ENCODE assay signal across 1 cellular context in the genomic region with DNA sequence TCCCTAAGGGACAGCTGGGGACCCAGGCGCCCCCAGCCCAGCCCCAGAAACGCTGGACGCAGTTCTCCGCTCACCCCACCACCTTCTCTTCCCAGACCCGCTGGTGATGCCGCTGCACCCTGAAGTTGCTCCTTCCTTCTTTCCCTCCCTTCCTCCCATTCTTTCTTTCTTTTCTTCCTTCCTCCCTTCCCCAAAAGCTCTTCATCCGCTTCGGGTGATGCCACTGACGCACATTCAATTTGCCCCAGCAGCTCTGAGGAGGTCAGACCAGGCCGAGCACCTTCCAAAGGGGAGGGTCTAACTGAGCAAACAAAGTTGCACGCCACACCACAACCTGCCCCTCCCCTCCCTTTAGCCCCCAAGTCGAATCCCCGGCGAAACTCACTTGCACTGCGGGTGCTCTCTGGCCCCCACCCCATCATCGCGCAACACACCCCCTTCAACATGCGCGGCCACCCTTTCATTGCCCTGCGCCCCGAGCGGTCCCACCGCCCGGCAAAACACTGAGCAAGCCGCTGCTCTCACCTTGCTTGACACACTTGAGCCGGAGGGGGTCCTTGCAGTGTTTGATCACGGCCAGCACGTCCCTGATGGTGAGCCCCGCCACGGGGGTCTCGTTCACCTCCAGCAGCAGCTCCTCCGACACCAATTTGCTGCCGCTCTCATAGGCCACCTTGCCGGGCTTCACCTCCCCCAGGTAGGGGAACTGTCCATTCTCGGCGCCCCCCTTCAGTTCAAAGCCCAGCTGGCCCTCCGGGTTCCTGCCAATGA.
A peak's percentile ranks its signal among the peaks of the same experiment; 100 is the strongest.
TF ChIP-seq lines count a peak whose summit lies in the region.

No MANE protein-coding gene starts in this region.

TF ChIP-seq in HepG2, 621 proteins besides CTCF, POLR2A, EP300 and RAD21 (continued from another document and continues in another):
- TF ChIP-seq, protein P1, sequence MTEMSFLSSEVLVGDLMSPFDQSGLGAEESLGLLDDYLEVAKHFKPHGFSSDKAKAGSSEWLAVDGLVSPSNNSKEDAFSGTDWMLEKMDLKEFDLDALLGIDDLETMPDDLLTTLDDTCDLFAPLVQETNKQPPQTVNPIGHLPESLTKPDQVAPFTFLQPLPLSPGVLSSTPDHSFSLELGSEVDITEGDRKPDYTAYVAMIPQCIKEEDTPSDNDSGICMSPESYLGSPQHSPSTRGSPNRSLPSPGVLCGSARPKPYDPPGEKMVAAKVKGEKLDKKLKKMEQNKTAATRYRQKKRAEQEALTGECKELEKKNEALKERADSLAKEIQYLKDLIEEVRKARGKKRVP (CRISPR knock-in tag; IDR thresholded peaks at IDR 0.05), result 0 out of 4 replicates have a peak, but pooled peaks of 1 of the 2 experiments have one; percentile 38
- peak; percentile 80; the same call in 1 of the 2 replicates for TF ChIP-seq EEA1 (CRISPR knock-in tag; IDR thresholded peaks at IDR 0.05; ENCODE audit: borderline replicate concordance)
- TF ChIP-seq, protein P2, sequence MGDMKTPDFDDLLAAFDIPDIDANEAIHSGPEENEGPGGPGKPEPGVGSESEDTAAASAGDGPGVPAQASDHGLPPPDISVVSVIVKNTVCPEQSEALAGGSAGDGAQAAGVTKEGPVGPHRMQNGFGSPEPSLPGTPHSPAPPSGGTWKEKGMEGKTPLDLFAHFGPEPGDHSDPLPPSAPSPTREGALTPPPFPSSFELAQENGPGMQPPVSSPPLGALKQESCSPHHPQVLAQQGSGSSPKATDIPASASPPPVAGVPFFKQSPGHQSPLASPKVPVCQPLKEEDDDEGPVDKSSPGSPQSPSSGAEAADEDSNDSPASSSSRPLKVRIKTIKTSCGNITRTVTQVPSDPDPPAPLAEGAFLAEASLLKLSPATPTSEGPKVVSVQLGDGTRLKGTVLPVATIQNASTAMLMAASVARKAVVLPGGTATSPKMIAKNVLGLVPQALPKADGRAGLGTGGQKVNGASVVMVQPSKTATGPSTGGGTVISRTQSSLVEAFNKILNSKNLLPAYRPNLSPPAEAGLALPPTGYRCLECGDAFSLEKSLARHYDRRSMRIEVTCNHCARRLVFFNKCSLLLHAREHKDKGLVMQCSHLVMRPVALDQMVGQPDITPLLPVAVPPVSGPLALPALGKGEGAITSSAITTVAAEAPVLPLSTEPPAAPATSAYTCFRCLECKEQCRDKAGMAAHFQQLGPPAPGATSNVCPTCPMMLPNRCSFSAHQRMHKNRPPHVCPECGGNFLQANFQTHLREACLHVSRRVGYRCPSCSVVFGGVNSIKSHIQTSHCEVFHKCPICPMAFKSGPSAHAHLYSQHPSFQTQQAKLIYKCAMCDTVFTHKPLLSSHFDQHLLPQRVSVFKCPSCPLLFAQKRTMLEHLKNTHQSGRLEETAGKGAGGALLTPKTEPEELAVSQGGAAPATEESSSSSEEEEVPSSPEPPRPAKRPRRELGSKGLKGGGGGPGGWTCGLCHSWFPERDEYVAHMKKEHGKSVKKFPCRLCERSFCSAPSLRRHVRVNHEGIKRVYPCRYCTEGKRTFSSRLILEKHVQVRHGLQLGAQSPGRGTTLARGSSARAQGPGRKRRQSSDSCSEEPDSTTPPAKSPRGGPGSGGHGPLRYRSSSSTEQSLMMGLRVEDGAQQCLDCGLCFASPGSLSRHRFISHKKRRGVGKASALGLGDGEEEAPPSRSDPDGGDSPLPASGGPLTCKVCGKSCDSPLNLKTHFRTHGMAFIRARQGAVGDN (CRISPR knock-in tag; IDR thresholded peaks at IDR 0.05), result peak; percentile 69
- 0 out of 2 replicates have a peak, but pooled peaks have one; percentile 27 for TF ChIP-seq GLI4 (CRISPR knock-in tag; IDR thresholded peaks at IDR 0.05; ENCODE audit: borderline replicate concordance)
- TF ChIP-seq NR2F2 (IDR thresholded peaks at IDR 0.05; ENCODE audit: borderline replicate concordance, low read depth), result 0 out of 2 replicates have a peak, but pooled peaks have one; percentile 8
- no peak for TF ChIP-seq ZNF777 (CRISPR knock-in tag; IDR thresholded peaks at IDR 0.05)
- TF ChIP-seq ZNF335 (CRISPR knock-in tag; IDR thresholded peaks at IDR 0.05), result no peak
- TF ChIP-seq ZSCAN12 (CRISPR knock-in tag; IDR thresholded peaks at IDR 0.05), result no peak
- TF ChIP-seq ZNF75D (CRISPR knock-in tag; IDR thresholded peaks at IDR 0.05; ENCODE audit: borderline replicate concordance), result no peak
- TF ChIP-seq, protein P3, sequence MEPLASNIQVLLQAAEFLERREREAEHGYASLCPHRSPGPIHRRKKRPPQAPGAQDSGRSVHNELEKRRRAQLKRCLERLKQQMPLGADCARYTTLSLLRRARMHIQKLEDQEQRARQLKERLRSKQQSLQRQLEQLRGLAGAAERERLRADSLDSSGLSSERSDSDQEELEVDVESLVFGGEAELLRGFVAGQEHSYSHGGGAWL (CRISPR knock-in tag; IDR thresholded peaks at IDR 0.05), result no peak
- TF ChIP-seq, protein P4, sequence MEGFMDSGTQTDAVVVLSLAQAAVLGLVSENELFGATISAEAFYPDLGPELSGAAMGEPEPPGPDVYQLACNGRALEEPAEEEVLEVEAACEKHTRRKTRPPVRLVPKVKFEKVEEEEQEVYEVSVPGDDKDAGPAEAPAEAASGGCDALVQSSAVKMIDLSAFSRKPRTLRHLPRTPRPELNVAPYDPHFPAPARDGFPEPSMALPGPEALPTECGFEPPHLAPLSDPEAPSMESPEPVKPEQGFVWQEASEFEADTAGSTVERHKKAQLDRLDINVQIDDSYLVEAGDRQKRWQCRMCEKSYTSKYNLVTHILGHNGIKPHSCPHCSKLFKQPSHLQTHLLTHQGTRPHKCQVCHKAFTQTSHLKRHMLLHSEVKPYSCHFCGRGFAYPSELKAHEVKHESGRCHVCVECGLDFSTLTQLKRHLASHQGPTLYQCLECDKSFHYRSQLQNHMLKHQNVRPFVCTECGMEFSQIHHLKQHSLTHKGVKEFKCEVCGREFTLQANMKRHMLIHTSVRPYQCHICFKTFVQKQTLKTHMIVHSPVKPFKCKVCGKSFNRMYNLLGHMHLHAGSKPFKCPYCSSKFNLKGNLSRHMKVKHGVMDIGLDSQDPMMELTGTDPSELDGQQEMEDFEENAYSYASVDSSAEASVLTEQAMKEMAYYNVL (CRISPR knock-in tag; IDR thresholded peaks at IDR 0.05; ENCODE audit: borderline replicate concordance), result no peak
- TF ChIP-seq, protein P5, sequence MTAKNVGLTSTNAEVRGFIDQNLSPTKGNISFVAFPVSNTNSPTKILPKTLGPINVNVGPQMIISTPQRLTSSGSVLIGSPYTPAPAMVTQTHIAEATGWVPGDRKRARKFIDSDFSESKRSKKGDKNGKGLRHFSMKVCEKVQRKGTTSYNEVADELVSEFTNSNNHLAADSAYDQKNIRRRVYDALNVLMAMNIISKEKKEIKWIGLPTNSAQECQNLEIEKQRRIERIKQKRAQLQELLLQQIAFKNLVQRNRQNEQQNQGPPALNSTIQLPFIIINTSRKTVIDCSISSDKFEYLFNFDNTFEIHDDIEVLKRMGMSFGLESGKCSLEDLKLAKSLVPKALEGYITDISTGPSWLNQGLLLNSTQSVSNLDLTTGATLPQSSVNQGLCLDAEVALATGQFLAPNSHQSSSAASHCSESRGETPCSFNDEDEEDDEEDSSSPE (CRISPR knock-in tag; IDR thresholded peaks at IDR 0.05), result no peak; the same call in 1 of the 2 replicates
- TF ChIP-seq ZNF572 (CRISPR knock-in tag; IDR thresholded peaks at IDR 0.05), result peak; percentile 56; the same call in 1 of the 2 replicates
- no peak for TF ChIP-seq MIER3 (CRISPR knock-in tag; IDR thresholded peaks at IDR 0.05; ENCODE audit: borderline replicate concordance)
- TF ChIP-seq, protein P6, sequence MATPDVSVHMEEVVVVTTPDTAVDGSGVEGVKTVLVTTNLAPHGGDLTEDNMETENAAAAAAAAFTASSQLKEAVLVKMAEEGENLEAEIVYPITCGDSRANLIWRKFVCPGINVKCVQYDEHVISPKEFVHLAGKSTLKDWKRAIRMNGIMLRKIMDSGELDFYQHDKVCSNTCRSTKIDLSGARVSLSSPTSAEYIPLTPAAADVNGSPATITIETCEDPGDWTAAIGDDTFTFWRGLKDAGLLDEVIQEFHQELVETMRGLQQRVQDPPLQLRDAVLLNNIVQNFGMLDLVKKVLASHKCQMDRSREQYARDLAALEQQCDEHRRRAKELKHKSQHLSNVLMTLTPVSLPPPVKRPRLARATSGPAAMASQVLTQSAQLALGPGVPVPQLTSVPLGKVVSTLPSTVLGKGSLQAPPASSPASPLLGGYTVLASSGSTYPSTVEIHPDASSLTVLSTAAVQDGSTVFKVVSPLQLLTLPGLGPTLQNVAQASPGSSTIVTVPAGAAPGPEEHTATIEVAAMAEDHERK (CRISPR knock-in tag; IDR thresholded peaks at IDR 0.05; ENCODE audit: low read depth), result no peak
- TF ChIP-seq POLR2G (IDR thresholded peaks at IDR 0.05; ENCODE audit: low read depth, low read length), result peak; percentile 34; the same call in 1 of the 2 replicates
- TF ChIP-seq SP140L (CRISPR knock-in tag; IDR thresholded peaks at IDR 0.05; ENCODE audit: borderline replicate concordance), result no peak
- no peak for TF ChIP-seq ZNF775 (CRISPR knock-in tag; IDR thresholded peaks at IDR 0.05; ENCODE audit: borderline replicate concordance)
- TF ChIP-seq, protein P7, sequence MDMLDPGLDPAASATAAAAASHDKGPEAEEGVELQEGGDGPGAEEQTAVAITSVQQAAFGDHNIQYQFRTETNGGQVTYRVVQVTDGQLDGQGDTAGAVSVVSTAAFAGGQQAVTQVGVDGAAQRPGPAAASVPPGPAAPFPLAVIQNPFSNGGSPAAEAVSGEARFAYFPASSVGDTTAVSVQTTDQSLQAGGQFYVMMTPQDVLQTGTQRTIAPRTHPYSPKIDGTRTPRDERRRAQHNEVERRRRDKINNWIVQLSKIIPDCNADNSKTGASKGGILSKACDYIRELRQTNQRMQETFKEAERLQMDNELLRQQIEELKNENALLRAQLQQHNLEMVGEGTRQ (IDR thresholded peaks at IDR 0.05; ENCODE audit: low read depth, low read length), result no peak
- TF ChIP-seq, protein P7 (CRISPR knock-in tag; IDR thresholded peaks at IDR 0.05; ENCODE audit: borderline replicate concordance), result peak; percentile 78; the same call in 1 of the 2 replicates
- TF ChIP-seq SP1 (IDR thresholded peaks at IDR 0.05), result no peak
- no peak for TF ChIP-seq SP1 (CRISPR knock-in tag; IDR thresholded peaks at IDR 0.05)
- no peak for TF ChIP-seq FIP1L1 (IDR thresholded peaks at IDR 0.05; ENCODE audit: borderline replicate concordance, insufficient read depth, low read depth, low read length)
- TF ChIP-seq ZNF326 (CRISPR knock-in tag; IDR thresholded peaks at IDR 0.05; ENCODE audit: borderline replicate concordance), result no peak
- TF ChIP-seq PREB (CRISPR knock-in tag; IDR thresholded peaks at IDR 0.05), result no peak
- no peak for TF ChIP-seq ZBTB20 (CRISPR knock-in tag; IDR thresholded peaks at IDR 0.05; ENCODE audit: borderline replicate concordance, low read depth)
- peak; percentile 25; the same call in 1 of the 2 replicates for TF ChIP-seq ZBTB2 (CRISPR knock-in tag; IDR thresholded peaks at IDR 0.05; ENCODE audit: low read depth)
- no peak for TF ChIP-seq ZNF230 (CRISPR knock-in tag; IDR thresholded peaks at IDR 0.05)
- no peak for TF ChIP-seq HNF1B (CRISPR knock-in tag; IDR thresholded peaks at IDR 0.05)
- no peak for TF ChIP-seq ZNF430 (CRISPR knock-in tag; IDR thresholded peaks at IDR 0.05)
- no peak for TF ChIP-seq SOX6 (IDR thresholded peaks at IDR 0.05)
- no peak for TF ChIP-seq SOX6 (CRISPR knock-in tag; IDR thresholded peaks at IDR 0.05)
- TF ChIP-seq RFX5 (IDR thresholded peaks at IDR 0.05; ENCODE audit: low read depth, low read length), result no peak
- TF ChIP-seq JARID2 (CRISPR knock-in tag; IDR thresholded peaks at IDR 0.05; ENCODE audit: insufficient replicate concordance), result no peak
- no peak for TF ChIP-seq SOX5 (CRISPR knock-in tag; IDR thresholded peaks at IDR 0.05; ENCODE audit: borderline replicate concordance)
